8 cellular contexts compared by ENCODE assay signal in the genomic region with DNA sequence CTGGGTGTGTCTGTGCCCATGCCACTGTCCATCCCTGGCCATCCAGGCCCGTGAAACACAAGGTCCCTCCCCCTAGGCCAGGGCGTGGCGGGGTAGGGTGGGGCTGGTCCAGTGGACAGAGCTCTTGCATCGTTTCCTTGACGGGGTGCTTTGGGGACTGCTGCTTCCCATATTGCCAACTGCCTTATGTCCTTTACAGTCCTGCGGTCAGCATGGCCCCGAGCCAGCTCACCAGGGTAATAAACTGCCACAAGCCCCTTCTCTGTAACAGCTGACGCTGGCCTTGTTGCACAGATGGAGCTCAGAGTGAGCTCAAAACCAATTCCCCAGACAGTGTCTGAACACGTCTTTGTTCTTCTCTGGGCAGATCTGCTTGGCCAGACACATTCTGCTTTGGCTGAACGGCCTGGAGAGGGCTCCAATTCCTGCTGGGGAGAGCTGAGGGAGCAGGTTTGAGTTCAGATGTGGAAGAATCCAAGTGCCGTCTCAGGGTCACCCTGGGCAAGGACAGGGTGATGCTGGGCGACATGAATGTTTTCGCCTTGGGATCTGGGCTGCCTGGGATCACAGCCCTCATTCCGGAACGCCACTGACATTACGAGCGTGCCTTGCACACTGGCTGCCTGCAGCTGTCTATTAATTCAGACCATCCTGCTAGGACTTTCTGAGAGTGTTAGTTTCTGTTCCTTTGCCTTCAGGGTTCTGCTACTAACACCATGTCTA. TPM values are rescaled to one million over a fixed set of nuclear protein-coding genes. Genes with fewer than 3 reads are reported as not detected.
DNase-seq lines count a peak whose midpoint lies in the region; ATAC-seq and TF ChIP-seq lines count a peak whose summit lies in the region.

No MANE protein-coding gene starts in this region.

- peaks cover 11% of the 10 kb centered on the region for H3K27me3 ChIP-seq in left ventricle myocardium inferior (ENCODE audit: low read depth)

- peaks cover 9% of the 10 kb centered on the region for H3K4me1 ChIP-seq in left ventricle myocardium inferior

- peak; percentile 40 for TF ChIP-seq CTCF in left ventricle myocardium inferior (IDR thresholded peaks at IDR 0.05; ENCODE audit: borderline replicate concordance)

- no peaks in the 10 kb centered on the region for H3K9me3 ChIP-seq in left ventricle myocardium inferior (replicated peaks)

- no peak for ATAC-seq in HG02798 (IDR thresholded peaks at IDR 0.05; ENCODE audit: poor library complexity, unreplicated experiment)

- peak overlapping the region; percentile 56 for H3K27ac ChIP-seq in left ventricle myocardium inferior (replicated peaks)

- intact Hi-C loops in left ventricle myocardium inferior (cut with micrococcal nuclease) = loop anchor here (10.0 kb wide), 1 partner anchor 1287 kb away; no protein-coding TSS in a partner anchor

- H3K4me3 ChIP-seq in left ventricle myocardium inferior = no peak overlapping the region

- H3K36me3 ChIP-seq in left ventricle myocardium inferior = no peaks in the 10 kb centered on the region

- peak; percentile 9 for DNase-seq in NCI-H1092 treated with DMSO at 0.1 percent for 48 hours (lab: John Stamatoyannopoulos, UW)
- no peak for DNase-seq in NCI-H1092 (lab: John Stamatoyannopoulos, UW)
- DNase-seq in UCSD-AML1 (lab: John Stamatoyannopoulos, UW; ENCODE audit: unreplicated experiment) = peak; percentile 27
- DNase-seq in left ventricle myocardium inferior = peak; percentile 69
- DNase-seq in superior temporal gyrus (ENCODE audit: extremely low spot score) = peak; percentile 71
- DNase-seq in NCI-H2196 treated with DMSO at 0.1 percent for 48 hours (lab: John Stamatoyannopoulos, UW; ENCODE audit: unreplicated experiment) = no peak
- no peak for DNase-seq in effector CD8-positive, alpha-beta T cell (lab: John Stamatoyannopoulos, UW)

RNA-seq across cellular contexts. Expression of a gene that starts 51.5 kb away (rescaled TPM):
- total RNA-seq in left ventricle myocardium inferior = 16.9 TPM

Comparison
In these comparisons a context has a peak if more than half of its experiments do, and no peak if none do; other contexts are left out.
1. DNase-seq: peak in NCI-H1092 treated with DMSO at 0.1 percent for 48 hours (single experiment), UCSD-AML1 (single experiment), left ventricle myocardium inferior (single experiment) and superior temporal gyrus (single experiment); none in NCI-H1092 (single experiment), NCI-H2196 treated with DMSO at 0.1 percent for 48 hours (single experiment) and effector CD8-positive, alpha-beta T cell (single experiment).